Comparison of ENCODE assay signal across 1 cellular context in genomic region chr1:24725209-24725651, GRCh38.
TF ChIP-seq lines count a peak whose summit lies in the region.

No MANE protein-coding gene starts in this region.

TF ChIP-seq in HepG2, 621 proteins besides CTCF, POLR2A, EP300 and RAD21 (continued from another document and continues in another):
- TF ChIP-seq ZNF512B (CRISPR knock-in tag; IDR thresholded peaks at IDR 0.05; ENCODE audit: borderline replicate concordance) (peak; percentile 41; the same call in 1 of the 2 replicates), PTBP1 (IDR thresholded peaks at IDR 0.05; ENCODE audit: low read depth, low read length, poor library complexity, severe bottlenecking) (no peak), KLF6 (CRISPR knock-in tag; IDR thresholded peaks at IDR 0.05) (no peak), KAT7 (CRISPR knock-in tag; IDR thresholded peaks at IDR 0.05; ENCODE audit: borderline replicate concordance) (no peak), JARID2 (CRISPR knock-in tag; IDR thresholded peaks at IDR 0.05; ENCODE audit: insufficient replicate concordance) (no peak), YEATS4 (CRISPR knock-in tag; IDR thresholded peaks at IDR 0.05; ENCODE audit: borderline replicate concordance) (no peak; the same call in 1 of the 2 replicates), ZNF17 (CRISPR knock-in tag; IDR thresholded peaks at IDR 0.05) (no peak), BCL6 (CRISPR knock-in tag; IDR thresholded peaks at IDR 0.05) (0 out of 2 replicates have a peak, but pooled peaks have one; percentile 21), ZNF367 (CRISPR knock-in tag; IDR thresholded peaks at IDR 0.05; ENCODE audit: borderline replicate concordance) (no peak), NR2F2 (IDR thresholded peaks at IDR 0.05; ENCODE audit: borderline replicate concordance, low read depth) (0 out of 2 replicates have a peak, but pooled peaks have one; percentile 25), FOXK1 (CRISPR knock-in tag; IDR thresholded peaks at IDR 0.05; ENCODE audit: borderline replicate concordance, low read depth) (no peak), NFE2L1 (CRISPR knock-in tag; IDR thresholded peaks at IDR 0.05; ENCODE audit: borderline replicate concordance) (no peak), ZNF251 (CRISPR knock-in tag; IDR thresholded peaks at IDR 0.05) (no peak), ZNF24 (IDR thresholded peaks at IDR 0.05) (no peak), HDAC2 (CRISPR knock-in tag; IDR thresholded peaks at IDR 0.05) (peak; percentile 63; the same call in 1 of the 2 replicates), NR2F6 (IDR thresholded peaks at IDR 0.05) (peak; percentile 27), NR2F6 (CRISPR knock-in tag; IDR thresholded peaks at IDR 0.05) (peak; percentile 24; the same call in 1 of the 2 replicates), RARA (CRISPR knock-in tag; IDR thresholded peaks at IDR 0.05) (peak; percentile 61), KDM4B (CRISPR knock-in tag; IDR thresholded peaks at IDR 0.05) (peak; percentile 27; the same call in 1 of the 2 replicates), CC2D1A (CRISPR knock-in tag; IDR thresholded peaks at IDR 0.05) (no peak), SP1 (IDR thresholded peaks at IDR 0.05) (no peak), SP1 (CRISPR knock-in tag; IDR thresholded peaks at IDR 0.05) (no peak), ZNF12 (CRISPR knock-in tag; IDR thresholded peaks at IDR 0.05) (peak; percentile 97), ZC3H13 (CRISPR knock-in tag; IDR thresholded peaks at IDR 0.05) (no peak), GFI1 (CRISPR knock-in tag; IDR thresholded peaks at IDR 0.05; ENCODE audit: borderline replicate concordance) (peak; percentile 90; the same call in 1 of the 2 replicates), CCAR2 (optimal IDR thresholded peaks at IDR 0.05; ENCODE audit: low read depth, low read length) (peak; percentile 2), ZBTB43 (CRISPR knock-in tag; conservative IDR thresholded peaks at IDR 0.05) (peak; percentile 43; the same call in 1 of the 2 replicates), ZNF274 (CRISPR knock-in tag; IDR thresholded peaks at IDR 0.05) (0 out of 2 replicates have a peak, but pooled peaks have one; percentile 38), IRF1 (CRISPR knock-in tag; IDR thresholded peaks at IDR 0.05; ENCODE audit: low read depth) (no peak), KLF15 (CRISPR knock-in tag; IDR thresholded peaks at IDR 0.05; ENCODE audit: borderline replicate concordance) (no peak), HMG20A (CRISPR knock-in tag; IDR thresholded peaks at IDR 0.05; ENCODE audit: borderline replicate concordance) (no peak), PBX2 (CRISPR knock-in tag; IDR thresholded peaks at IDR 0.05) (no peak), ZNF350 (CRISPR knock-in tag; IDR thresholded peaks at IDR 0.05; ENCODE audit: borderline replicate concordance, low read depth) (peak; percentile 35; the same call in 1 of the 2 replicates), BRD4 (CRISPR knock-in tag; IDR thresholded peaks at IDR 0.05) (0 out of 2 replicates have a peak, but pooled peaks have one; percentile 14), HOXA3 (CRISPR knock-in tag; IDR thresholded peaks at IDR 0.05) (peak; percentile 35; the same call in 1 of the 2 replicates), FOXP4 (CRISPR knock-in tag; IDR thresholded peaks at IDR 0.05) (peak; percentile 11; the same call in 1 of the 2 replicates), TARDBP (CRISPR knock-in tag; IDR thresholded peaks at IDR 0.05) (no peak), ZBTB8A (CRISPR knock-in tag; IDR thresholded peaks at IDR 0.05; ENCODE audit: borderline replicate concordance, low read depth) (no peak), ZNF232 (CRISPR knock-in tag; IDR thresholded peaks at IDR 0.05; ENCODE audit: borderline replicate concordance) (no peak), HNF1B (CRISPR knock-in tag; IDR thresholded peaks at IDR 0.05) (0 out of 2 replicates have a peak, but pooled peaks have one; percentile 1), ZMYM4 (CRISPR knock-in tag; IDR thresholded peaks at IDR 0.05) (no peak), SSRP1 (CRISPR knock-in tag; IDR thresholded peaks at IDR 0.05) (0 out of 2 replicates have a peak, but pooled peaks have one; percentile 16), ZNF792 (CRISPR knock-in tag; IDR thresholded peaks at IDR 0.05) (0 out of 2 replicates have a peak, but pooled peaks have one; percentile 28), WIZ (CRISPR knock-in tag; IDR thresholded peaks at IDR 0.05) (no peak), PHF21A (CRISPR knock-in tag; IDR thresholded peaks at IDR 0.05) (peak; percentile 45; the same call in 1 of the 2 replicates), ERF (CRISPR knock-in tag; IDR thresholded peaks at IDR 0.05) (no peak), CBX5 (CRISPR knock-in tag; IDR thresholded peaks at IDR 0.05; ENCODE audit: borderline replicate concordance) (no peak), BHLHE40 (IDR thresholded peaks at IDR 0.05; ENCODE audit: low read length) (no peak), NR2F1 (CRISPR knock-in tag; IDR thresholded peaks at IDR 0.05) (0 out of 4 replicates have a peak, but pooled peaks of 1 of the 2 experiments have one; percentile 19), FOXJ3 (CRISPR knock-in tag; IDR thresholded peaks at IDR 0.05; ENCODE audit: borderline replicate concordance) (0 out of 2 replicates have a peak, but pooled peaks have one; percentile 21), ZNF326 (CRISPR knock-in tag; IDR thresholded peaks at IDR 0.05; ENCODE audit: borderline replicate concordance) (no peak), FOXO4 (CRISPR knock-in tag; conservative IDR thresholded peaks at IDR 0.05) (no peak)
